In genomic region chr10:6202098-6202683, GRCh38 we compare ENCODE assay signal across 7 cellular contexts. TPM values are rescaled to one million over a fixed set of nuclear protein-coding genes. Genes with fewer than 3 reads are reported as not detected.
DNase-seq lines count a peak whose midpoint lies in the region; FAIRE-seq and TF ChIP-seq lines count a peak whose summit lies in the region.

No MANE protein-coding gene starts in this region.

- H2BK5ac ChIP-seq in trophoblast cell (ENCODE audit: low read depth, low read length, poor library complexity) = no peak overlapping the region

- H4K12ac ChIP-seq in trophoblast cell (ENCODE audit: low read depth, low read length) = no peak overlapping the region

- H3K79me1 ChIP-seq in trophoblast cell (ENCODE audit: low read length) = peaks cover 18% of the 10 kb centered on the region

- TF ChIP-seq CTCF in esophagus squamous epithelium (IDR thresholded peaks at IDR 0.05) = no peak

- H3K27ac ChIP-seq in GM23248 = no peak overlapping the region
- peak overlapping the region; percentile 82 to 98 (median 96) for H3K27ac ChIP-seq in esophagus squamous epithelium
- no peak overlapping the region for H3K27ac ChIP-seq in trophoblast cell (ENCODE audit: low read depth, low read length)

- no peaks in the 10 kb centered on the region for H4K20me1 ChIP-seq in GM23248 (ENCODE audit: insufficient read depth)

- intact Hi-C loops in esophagus squamous epithelium (cut with DNase I) = loop anchor here (5.0 kb wide), 1 partner anchor 200 kb away; no protein-coding TSS in a partner anchor

- no peaks in the 10 kb centered on the region for H3K9me2 ChIP-seq in GM23248 (ENCODE audit: insufficient read depth)

- peak overlapping the region; percentile 41 for H3K14ac ChIP-seq in trophoblast cell (ENCODE audit: low read length)

- peak overlapping the region; percentile 29 for H4K91ac ChIP-seq in trophoblast cell (ENCODE audit: low read depth, low read length)

- no peak for DNase-seq in GM23248
- DNase-seq in RKO (ENCODE audit: low spot score) = peak; percentile 25
- no peak for DNase-seq in esophagus squamous epithelium (lab: John Stamatoyannopoulos, UW)
- no peak for DNase-seq in trophoblast cell
- DNase-seq in urothelium cell line (ENCODE audit: low spot score) = no peak
- DNase-seq in middle frontal gyrus (ENCODE audit: extremely low spot score, low spot score) = no peak
- DNase-seq in SKM-1 treated with dmso at 0.1 percent for 144 hours (lab: John Stamatoyannopoulos, UW; ENCODE audit: unreplicated experiment) = no peak

- no peak overlapping the region for H3K23ac ChIP-seq in trophoblast cell (ENCODE audit: low read length)

- TF ChIP-seq POLR2A in esophagus squamous epithelium (IDR thresholded peaks at IDR 0.05) = no peak

- WGBS in GM23248 (ENCODE audit: low coverage in 1 of 2, low lambda C conversion rate in 2 of 2, missing lambda C conversion rate in 2 of 2), 2 experiments = 1 to 2% methylated on average over 29 of the region's 29 CpGs
- 0 to 1% methylated on average over 7 to 16 of the region's 29 CpGs for WGBS in esophagus squamous epithelium, 2 donors
- WGBS in trophoblast cell (ENCODE audit: extremely low coverage, insufficient coverage, insufficient read length) = no CpG with 5 or more reads among the region's 29 CpGs

- H3K4ac ChIP-seq in trophoblast cell (ENCODE audit: low read depth, low read length) = peak overlapping the region; percentile 26

- peak overlapping the region; percentile 64 for H2AK5ac ChIP-seq in trophoblast cell (ENCODE audit: low read length)

- peaks cover 20% of the 10 kb centered on the region for H3K79me2 ChIP-seq in GM23248 (ENCODE audit: insufficient read depth)
- H3K79me2 ChIP-seq in trophoblast cell (ENCODE audit: control insufficient read depth, insufficient read depth, low read length, poor library complexity) = peaks cover 15% of the 10 kb centered on the region

- in situ Hi-C loops in GM23248 (cut with MboI) = loop anchor here (10.0 kb wide), 1 partner anchor 193 kb away; no protein-coding TSS in a partner anchor

- H3K18ac ChIP-seq in trophoblast cell (ENCODE audit: low read length) = peak overlapping the region; percentile 65

- H3K36me3 ChIP-seq in GM23248 (ENCODE audit: low read depth) (no peaks in the 10 kb centered on the region), esophagus squamous epithelium (no peaks in the 10 kb centered on the region), trophoblast cell (ENCODE audit: control insufficient read depth in 1 of 2, insufficient read depth in 2 of 2, low read length in 2 of 2) (peaks cover 2 to 5% of the 10 kb centered on the region in 2 experiments)

- H2BK12ac ChIP-seq in trophoblast cell (ENCODE audit: low read length) = peak overlapping the region; percentile 37

- FAIRE-seq in urothelium cell line (lab: Jason Lieb, UNC) = no peak

- peak overlapping the region; percentile 98 for H3K4me2 ChIP-seq in GM23248 (ENCODE audit: unreplicated experiment)
- peak overlapping the region; percentile 88 for H3K4me2 ChIP-seq in trophoblast cell (ENCODE audit: low read length)

- H3K4me1 ChIP-seq in GM23248 (ENCODE audit: insufficient read depth) (peaks cover 17% of the 10 kb centered on the region), esophagus squamous epithelium (peaks cover 27 to 78% (median 40%) of the 10 kb centered on the region in 3 donors), trophoblast cell (ENCODE audit: control insufficient read depth in 1 of 2, insufficient read depth in 2 of 2, low read length in 2 of 2) (peaks cover 13 to 18% of the 10 kb centered on the region in 2 experiments)

- H4K8ac ChIP-seq in trophoblast cell (ENCODE audit: low read depth, low read length) = no peak overlapping the region

- H3K9me3 ChIP-seq in GM23248 (ENCODE audit: low read depth) = no peaks in the 10 kb centered on the region
- H3K9me3 ChIP-seq in esophagus squamous epithelium = no peaks in the 10 kb centered on the region
- peaks cover 2% of the 10 kb centered on the region for H3K9me3 ChIP-seq in trophoblast cell (ENCODE audit: insufficient read depth, low read depth, low read length)

- H3K27me3 ChIP-seq in GM23248 (replicated peaks; ENCODE audit: insufficient read depth) (no peaks in the 10 kb centered on the region), esophagus squamous epithelium (peaks cover 0 to 7% (median 0%) of the 10 kb centered on the region in 4 donors), trophoblast cell (ENCODE audit: insufficient read depth, low read length) (peaks cover 2% of the 10 kb centered on the region)

- 0 out of 2 replicates have a peak, but pooled peaks cover 5% of the 10 kb centered on the region for H3F3A ChIP-seq in GM23248 (ENCODE audit: insufficient read depth)

- peak overlapping the region; percentile 49 for H3K9ac ChIP-seq in GM23248
- no peak overlapping the region for H3K9ac ChIP-seq in trophoblast cell (ENCODE audit: low read length)

- H2AFZ ChIP-seq in GM23248 = peak overlapping the region; percentile 72
- H2AFZ ChIP-seq in trophoblast cell (ENCODE audit: insufficient read depth, low read length, poor library complexity) = peak overlapping the region; percentile 42

- H2BK120ac ChIP-seq in trophoblast cell (ENCODE audit: insufficient read depth, low read length, poor library complexity) = peak overlapping the region; percentile 18

- peak overlapping the region; percentile 78 for H3K4me3 ChIP-seq in GM23248
- peak overlapping the region; percentile 65 to 90 (median 82) for H3K4me3 ChIP-seq in esophagus squamous epithelium
- peak overlapping the region; percentile 23 for H3K4me3 ChIP-seq in trophoblast cell (ENCODE audit: low read depth, low read length)

RNA-seq across cellular contexts. Expression of gene PFKFB3, which starts 0.5 kb away (rescaled TPM):
- total RNA-seq in GM23248 (2014; rRNA removed; shearing (Covaris generic)) = 14.5 and 23.6 TPM in 2 replicates
- polyA plus RNA-seq in GM23248 (2016; fragmentation: Nextera tagmentation; extraction: Ambion mirVana) = 23.5 and 23.7 TPM in 2 replicates
- 10 to 100 TPM; 17.1 to 37.8 (median 26.2) TPM for total RNA-seq in esophagus squamous epithelium
- polyA plus RNA-seq in trophoblast cell (2013) = 45.0 and 46.4 TPM in 2 replicates

Comparison
In these comparisons a context has a peak if more than half of its experiments do, and no peak if none do; other contexts are left out.
1. H3K27ac ChIP-seq: peak in esophagus squamous epithelium (4 of 4); none in GM23248 (single experiment) and trophoblast cell (single experiment).
2. H3K4me3 ChIP-seq: peak in every context shown above with its lines; median percentile 82 in esophagus squamous epithelium; 78 in GM23248; 23 in trophoblast cell.